Comparison of ENCODE assay signal across 25 cellular contexts in genomic region chr6:2805031-2805430, GRCh38.
"Had no signal": no experiment of that assay in that cellular context is flagged by ENCODE, and none has a peak within 500 bp of the region (broad histone marks: within the 10 kb centered on the region; RNA-seq: fewer than 3 reads in every experiment).

No MANE protein-coding gene starts in this region.

- H3K4me3 Mint-ChIP-seq: naive thymus-derived CD8-positive, alpha-beta T cell; natural killer cell treated with Interleukin-12 subunit alpha and Interleukin-12 subunit beta and Interleukin-15 and Interleukin-18, amount 100 ng/mL, for 72 hours; nephron progenitor cell; neural crest cell; stimulated activated effector memory CD8-positive, alpha-beta T cell treated with anti-CD3 and anti-CD28 coated beads, Interleukin-12 subunit alpha, Interleukin-12 subunit beta, amount 100 ng/mL, for 72 hours; stimulated activated naive B cell treated with anti-CD40 and anti-IgM and Interleukin-4, amounts not matched to agents 10 μg/mL and 1 μg/mL and 100 μg/mL, for 72 hours; stimulated activated naive CD8-positive, alpha-beta T cell treated with anti-CD3 and anti-CD28 coated beads, Interleukin-15, Interleukin-2, amounts not matched to agents 100 ng/mL and 50 ng/mL, for 24 hours had no signal

- H3K27me3 Mint-ChIP-seq: naive thymus-derived CD8-positive, alpha-beta T cell; natural killer cell treated with Interleukin-12 subunit alpha and Interleukin-12 subunit beta and Interleukin-15 and Interleukin-18, amount 100 ng/mL, for 72 hours; stimulated activated naive B cell treated with anti-CD40 and anti-IgM and Interleukin-4, amounts not matched to agents 10 μg/mL and 1 μg/mL and 100 μg/mL, for 72 hours; stimulated activated naive CD8-positive, alpha-beta T cell treated with anti-CD3 and anti-CD28 coated beads, Interleukin-15, Interleukin-2, amounts not matched to agents 100 ng/mL and 50 ng/mL, for 24 hours had no signal

- H3K36me3 Mint-ChIP-seq: naive thymus-derived CD8-positive, alpha-beta T cell; natural killer cell treated with Interleukin-12 subunit alpha and Interleukin-12 subunit beta and Interleukin-15 and Interleukin-18, amount 100 ng/mL, for 72 hours had no signal

- H3K27ac ChIP-seq: prostate gland, right lobe of liver, sigmoid colon, stomach, thoracic aorta, thyroid gland, tibial nerve, upper lobe of left lung, vagina had no signal

- H3K27me3 ChIP-seq: pancreas, right lobe of liver, sigmoid colon, stomach, thyroid gland, tibial nerve, upper lobe of left lung, vagina had no signal

- DNase-seq: naive thymus-derived CD8-positive, alpha-beta T cell; nephron progenitor cell; retina; right lobe of liver; sigmoid colon; small intestine; stimulated activated CD4-positive, alpha-beta T cell treated with anti-CD3 and anti-CD28 coated beads, Interleukin-15, amount 100 ng/mL, for 24 hours; stimulated activated CD4-positive, alpha-beta T cell treated with anti-CD3 and anti-CD28 coated beads, Interleukin-2, amount 100 ng/mL, for 24 hours; stimulated activated CD4-positive, alpha-beta T cell treated with anti-CD3 and anti-CD28 coated beads, Interleukin-2, amount 100 ng/mL, for 48 hours; stimulated activated CD4-positive, alpha-beta T cell treated with anti-CD3 and anti-CD28 coated beads, Interleukin-4, amount 100 ng/mL, for 24 hours; stimulated activated naive B cell treated with anti-CD40 and anti-IgM and Interleukin-4, amounts not matched to agents 10 μg/mL and 1 μg/mL and 100 μg/mL, for 72 hours; stimulated activated naive CD4-positive, alpha-beta T cell treated with Interleukin-2 at 50 U/mL for 16 hours; trophoblast cell; upper lobe of left lung had no signal

- H3K36me3 ChIP-seq: pancreas, prostate gland, right lobe of liver, sigmoid colon, stomach, thoracic aorta, thyroid gland, upper lobe of left lung, vagina had no signal

- H3K9me3 ChIP-seq: pancreas, prostate gland, right lobe of liver, sigmoid colon, stomach, thoracic aorta, thyroid gland, tibial nerve, upper lobe of left lung, vagina had no signal

- H3K9me3 Mint-ChIP-seq: naive thymus-derived CD8-positive, alpha-beta T cell; nephron progenitor cell; neural crest cell; stimulated activated effector memory CD8-positive, alpha-beta T cell treated with anti-CD3 and anti-CD28 coated beads, Interleukin-12 subunit alpha, Interleukin-12 subunit beta, amount 100 ng/mL, for 72 hours; stimulated activated naive B cell treated with anti-CD40 and anti-IgM and Interleukin-4, amounts not matched to agents 10 μg/mL and 1 μg/mL and 100 μg/mL, for 72 hours; stimulated activated naive CD8-positive, alpha-beta T cell treated with anti-CD3 and anti-CD28 coated beads, Interleukin-15, Interleukin-2, amounts not matched to agents 100 ng/mL and 50 ng/mL, for 24 hours had no signal

- H3K4me3 ChIP-seq: pancreas, prostate gland, right lobe of liver, sigmoid colon, stomach, thoracic aorta, thyroid gland, tibial nerve, upper lobe of left lung, vagina had no signal

- H3K4me1 ChIP-seq: prostate gland, right lobe of liver, sigmoid colon had no signal

- H3K27ac Mint-ChIP-seq: stimulated activated effector memory CD8-positive, alpha-beta T cell treated with anti-CD3 and anti-CD28 coated beads, Interleukin-12 subunit alpha, Interleukin-12 subunit beta, amount 100 ng/mL, for 72 hours; stimulated activated naive B cell treated with anti-CD40 and anti-IgM and Interleukin-4, amounts not matched to agents 10 μg/mL and 1 μg/mL and 100 μg/mL, for 72 hours; stimulated activated naive CD8-positive, alpha-beta T cell treated with anti-CD3 and anti-CD28 coated beads, Interleukin-15, Interleukin-2, amounts not matched to agents 100 ng/mL and 50 ng/mL, for 24 hours had no signal
